Comparison of ENCODE assay signal across 2 cellular contexts in genomic region chr5:44821164-44821563, GRCh38.
A peak's percentile ranks its signal among the peaks of the same experiment; 100 is the strongest.
TF ChIP-seq lines count a peak whose summit lies in the region.

No MANE protein-coding gene starts in this region.

TF ChIP-seq in HepG2, 621 proteins besides CTCF, POLR2A, EP300 and RAD21 (continues in another document):
- no peak for TF ChIP-seq KIAA2018 (CRISPR knock-in tag; IDR thresholded peaks at IDR 0.05; ENCODE audit: borderline replicate concordance)
- no peak for TF ChIP-seq ZNF703 (CRISPR knock-in tag; IDR thresholded peaks at IDR 0.05; ENCODE audit: borderline replicate concordance)
- TF ChIP-seq SMAD3 (CRISPR knock-in tag; IDR thresholded peaks at IDR 0.05): no peak
- TF ChIP-seq ZNF691 (CRISPR knock-in tag; IDR thresholded peaks at IDR 0.05; ENCODE audit: borderline replicate concordance, low read depth): no peak
- no peak for TF ChIP-seq RFXANK (CRISPR knock-in tag; IDR thresholded peaks at IDR 0.05)
- TF ChIP-seq FOXP4 (CRISPR knock-in tag; IDR thresholded peaks at IDR 0.05): no peak
- TF ChIP-seq ZNF260 (CRISPR knock-in tag; IDR thresholded peaks at IDR 0.05; ENCODE audit: borderline replicate concordance, low read depth): no peak
- TF ChIP-seq TBX3 (IDR thresholded peaks at IDR 0.05; ENCODE audit: borderline replicate concordance): no peak
- no peak for TF ChIP-seq MZF1 (CRISPR knock-in tag; IDR thresholded peaks at IDR 0.05; ENCODE audit: borderline replicate concordance)
- TF ChIP-seq ZNF296 (CRISPR knock-in tag; conservative IDR thresholded peaks at IDR 0.05): no peak
- no peak for TF ChIP-seq SAFB2 (CRISPR knock-in tag; IDR thresholded peaks at IDR 0.05; ENCODE audit: borderline replicate concordance, low read depth)
- no peak for TF ChIP-seq MEIS1 (CRISPR knock-in tag; IDR thresholded peaks at IDR 0.05; ENCODE audit: borderline replicate concordance)
- TF ChIP-seq ZNF512 (CRISPR knock-in tag; IDR thresholded peaks at IDR 0.05): no peak
- no peak for TF ChIP-seq CBX2 (IDR thresholded peaks at IDR 0.05; ENCODE audit: low read depth, low read length)
- no peak for TF ChIP-seq CBX2 (CRISPR knock-in tag; IDR thresholded peaks at IDR 0.05; ENCODE audit: low read depth)

TF ChIP-seq in K562, 482 proteins besides CTCF, POLR2A, EP300 and RAD21:
- TF ChIP-seq NFIX (CRISPR knock-in tag; IDR thresholded peaks at IDR 0.05; ENCODE audit: low read depth) (peak; percentile 79), NELFE (IDR thresholded peaks at IDR 0.05; ENCODE audit: insufficient read depth, insufficient read length) (no peak), NFIC (IDR thresholded peaks at IDR 0.05) (peak; percentile 94)
TF ChIP-seq in K562: peak in this region for 2.
